In the genomic region with DNA sequence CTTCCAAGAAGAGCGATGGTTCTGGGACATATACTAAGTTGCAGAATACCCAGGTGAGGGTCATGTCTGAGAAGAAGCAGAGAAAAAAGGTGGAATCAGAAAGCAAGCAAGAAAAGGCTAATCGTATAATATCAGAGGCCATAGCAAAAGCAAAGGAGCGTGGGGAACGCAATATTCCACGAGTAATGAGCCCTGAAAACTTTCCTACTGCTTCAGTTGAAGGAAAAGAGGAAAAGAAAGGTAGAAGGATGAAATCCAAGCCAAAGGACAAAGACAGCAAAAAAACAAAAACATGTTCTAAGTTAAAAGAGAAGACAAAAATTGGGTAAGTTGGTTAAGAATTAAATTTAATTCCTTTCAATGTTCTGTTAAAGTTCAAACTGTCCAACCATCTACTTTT, we compare ENCODE assay signal across 8 cellular contexts.
DNase-seq lines count a peak whose midpoint lies in the region; ATAC-seq, FAIRE-seq and TF ChIP-seq lines count a peak whose summit lies in the region.

No MANE protein-coding gene starts in this region.

- H3K27me3 Mint-ChIP-seq in naive B cell: no peaks in the 10 kb centered on the region

- H3K27ac ChIP-seq in HEK293 (ENCODE audit: extremely low read depth, low read depth, low read length): peak overlapping the region; percentile 45; the same call in 1 of the 2 replicates

- no peaks in the 10 kb centered on the region for H3K9me3 Mint-ChIP-seq in naive B cell

- ATAC-seq in naive B cell (ENCODE audit: low read depth in 2 of 2): no peak
- no peak for ATAC-seq in HG02970 (IDR thresholded peaks at IDR 0.05; ENCODE audit: low FRiP score, unreplicated experiment)
- no peak for ATAC-seq in GM19463 (IDR thresholded peaks at IDR 0.05; ENCODE audit: unreplicated experiment)

- no peak for TF ChIP-seq CTCF in AG04449 (IDR thresholded peaks at IDR 0.05; ENCODE audit: insufficient read depth, low read length, missing control alignments)
- TF ChIP-seq CTCF in HEK293 (tag by site-specific recombination; IDR thresholded peaks at IDR 0.05): no peak
- TF ChIP-seq CTCF in bronchial epithelial cell (IDR thresholded peaks at IDR 0.05; ENCODE audit: insufficient read depth, low read length, severe bottlenecking): no peak

- H3K4me1 ChIP-seq in HEK293 (ENCODE audit: control insufficient read depth, insufficient read depth, low read length): peaks cover 5% of the 10 kb centered on the region

- H3K4me1 Mint-ChIP-seq in naive B cell: peaks cover 24 to 41% (median 30%) of the 10 kb centered on the region in 3 donors

- peak overlapping the region in 5 of 6 donors; percentile 14 to 93 (median 82) for H3K27ac Mint-ChIP-seq in naive B cell

- CTCF ChIA-PET in AG04449 (lab: Yijun Ruan, JAX) (interaction anchor here (1.9 to 5.8 kb wide), 2 partner anchors 153 to 187 kb away, joined by 5 to 69 read pairs; partner anchors contain the start of gene CHD9), HEK293 (lab: Yijun Ruan, JAX) (no interaction called here)

- DNase-seq in AG04449 (ENCODE audit: low read depth, low spot score) (no peak), bronchial epithelial cell (ENCODE audit: low read depth) (no peak), naive B cell (no peak), hypothalamus (lab: John Stamatoyannopoulos, UW) (no peak)
- no peak for DNase-seq in stimulated activated CD4-positive, alpha-beta T cell treated with anti-CD3 and anti-CD28 coated beads, Interleukin-4, amount 100 ng/mL, for 4 hours

- no peaks in the 10 kb centered on the region for H3K27me3 ChIP-seq in bronchial epithelial cell (ENCODE audit: control insufficient read depth, insufficient read depth, low read length)

- POLR2A ChIA-PET in AG04449 (lab: Yijun Ruan, JAX): no interaction called here
- POLR2A ChIA-PET in HEK293 (lab: Yijun Ruan, JAX): no interaction called here

- no peaks in the 10 kb centered on the region for H3K9me3 ChIP-seq in HEK293 (ENCODE audit: control insufficient read depth, insufficient read depth, low read depth, low read length)

- no peak for FAIRE-seq in bronchial epithelial cell (lab: Jason Lieb, UNC)

- peaks cover 0 to 3% of the 10 kb centered on the region in 2 experiments; a peak in 2 of 3 replicates for H3K36me3 ChIP-seq in HEK293 (ENCODE audit: control insufficient read depth in 2 of 2, insufficient read depth in 1 of 2, low read length in 2 of 2)
- no peaks in the 10 kb centered on the region for H3K36me3 ChIP-seq in bronchial epithelial cell (ENCODE audit: control insufficient read depth, insufficient read depth, low read length)

- peak overlapping the region; percentile 69 to 95 (median 83) for H3K4me3 Mint-ChIP-seq in naive B cell

- H3K4me3 ChIP-seq in AG04449 (ENCODE audit: low read depth, low read length): peak overlapping the region; percentile 67
- H3K4me3 ChIP-seq in HEK293 (ENCODE audit: low read depth, low read length): peak overlapping the region; percentile 55
- peak overlapping the region; percentile 12 for H3K4me3 ChIP-seq in bronchial epithelial cell (ENCODE audit: low read depth, low read length)

- peaks cover 0 to 14% of the 10 kb centered on the region in 2 donors for H3K36me3 Mint-ChIP-seq in naive B cell

TF ChIP-seq in HEK293, 187 proteins besides CTCF, POLR2A, EP300 and RAD21:
- no peak for TF ChIP-seq ZNF621 (tag by site-specific recombination; IDR thresholded peaks at IDR 0.05)
- TF ChIP-seq ZNF239 (tag by site-specific recombination; IDR thresholded peaks at IDR 0.05): no peak
- no peak for TF ChIP-seq KLF10 (tag by site-specific recombination; IDR thresholded peaks at IDR 0.05)
- peak; percentile 68 for TF ChIP-seq PRDM1 (tag by site-specific recombination; IDR thresholded peaks at IDR 0.05)
- TF ChIP-seq ZNF658 (tag by site-specific recombination; IDR thresholded peaks at IDR 0.05): no peak
- TF ChIP-seq ZNF366 (tag by site-specific recombination; conservative IDR thresholded peaks at IDR 0.05): peak; percentile 37; the same call in 1 of the 2 replicates
TF ChIP-seq in HEK293: peak in this region for 2.

Comparison
In these comparisons a context has a peak if more than half of its experiments do, and no peak if none do; other contexts are left out.
1. H3K4me3 ChIP-seq: peak in every context shown above with its lines; median percentile 67 in AG04449; 55 in HEK293; 12 in bronchial epithelial cell.